8 cellular contexts compared by ENCODE assay signal in genomic region chr11:65426839-65427690, GRCh38. TPM values are rescaled to one million over a fixed set of nuclear protein-coding genes. Genes with fewer than 3 reads are reported as not detected.
DNase-seq lines count a peak whose midpoint lies in the region; ATAC-seq, FAIRE-seq and TF ChIP-seq lines count a peak whose summit lies in the region.

No MANE protein-coding gene starts in this region.

- H3K36me3 Mint-ChIP-seq in IgD-negative memory B cell = peaks cover 9% of the 10 kb centered on the region

- intact Hi-C loops in pancreas (cut with DNase I) = no loop called here

- H3K27ac ChIP-seq in C4-2B (peak overlapping the region; percentile 63), pancreas (peak overlapping the region; percentile 98 to 99 (median 99))

- H3K4me3 ChIP-seq in pancreas = peak overlapping the region in 3 of 4 donors; percentile 74 to 93 (median 81)

- peaks cover 0 to 43% (median 14%) of the 10 kb centered on the region in 3 donors for H3K4me1 ChIP-seq in pancreas

- H3K9me3 ChIP-seq in pancreas = no peaks in the 10 kb centered on the region

- peak overlapping the region; percentile 95 to 100 (median 98) for H3K27ac Mint-ChIP-seq in IgD-negative memory B cell

- H3K36me3 ChIP-seq in pancreas = peaks cover 0 to 37% (median 0%) of the 10 kb centered on the region in 3 donors

- peak overlapping the region; percentile 86 to 98 (median 96) for H3K4me3 Mint-ChIP-seq in IgD-negative memory B cell

- peaks cover under 1% of the 10 kb centered on the region for H3K27me3 Mint-ChIP-seq in IgD-negative memory B cell

- peak; percentile 82 for DNase-seq in activated CD8-positive, alpha-beta memory T cell treated with anti-CD3 and anti-CD28 coated beads, Interleukin-2, amount 50 U/mL, for 48 hours
- DNase-seq in fibroblast of peridontal ligament (ENCODE audit: extremely low read depth) (peak; percentile 81), pancreas (peak; percentile 66 to 83 (median 73)), NCI-H2196 (lab: John Stamatoyannopoulos, UW; ENCODE audit: unreplicated experiment) (no peak), iPS-NIHi11 (ENCODE audit: low spot score) (no peak), NCI-H2029 treated with DMSO at 0.1 percent for 48 hours (lab: John Stamatoyannopoulos, UW) (no peak)

- H3K4me1 Mint-ChIP-seq in IgD-negative memory B cell = peaks cover 49 to 59% (median 59%) of the 10 kb centered on the region in 3 donors

- no peaks in the 10 kb centered on the region for H3K9me3 Mint-ChIP-seq in IgD-negative memory B cell

- TF ChIP-seq CTCF in C4-2B (conservative IDR thresholded peaks at IDR 0.05) (no peak), pancreas (IDR thresholded peaks at IDR 0.05) (no peak)

- 13 to 15% methylated on average over 10 of the region's 10 CpGs for WGBS in pancreas, 2 donors

- no peaks in the 10 kb centered on the region for H3K27me3 ChIP-seq in pancreas

- ATAC-seq in pancreas = peak; percentile 1 to 5 (median 4)

- no peak for FAIRE-seq in pancreas (lab: Jason Lieb, UNC)

RNA-seq across cellular contexts. Expression of gene NEAT1, which starts 4.5 kb away (rescaled TPM):
- 1.2 TPM for polyA plus RNA-seq in IgD-negative memory B cell
- total RNA-seq in pancreas = 1,000 to 10,000 TPM in 1 of 6 donors, 100 to 1,000 TPM in 5; 295 to 1,475 (median 528) TPM
- 1,000 to 10,000 TPM; 1,390 to 2,770 TPM for polyA plus RNA-seq in pancreas

RNA-seq across cellular contexts. Expression of gene FRMD8, which starts 40.6 kb away (rescaled TPM):
- 54.2 TPM for polyA plus RNA-seq in IgD-negative memory B cell
- total RNA-seq in pancreas = 10 to 100 TPM; 15.4 to 28.9 (median 18.8) TPM
- polyA plus RNA-seq in pancreas = 10 to 100 TPM; 15.0 to 15.7 TPM

RNA-seq across cellular contexts. Expression of gene SLC25A45, which starts 44.6 kb away (rescaled TPM):
- polyA plus RNA-seq in IgD-negative memory B cell = 17.8 TPM
- 10 to 100 TPM; 16.2 to 53.4 (median 26.3) TPM for total RNA-seq in pancreas
- polyA plus RNA-seq in pancreas = 10 to 100 TPM; 38.0 to 58.2 TPM

Comparison
In these comparisons a context has a peak if more than half of its experiments do, and no peak if none do; other contexts are left out.
1. DNase-seq: peak in activated CD8-positive, alpha-beta memory T cell treated with anti-CD3 and anti-CD28 coated beads, Interleukin-2, amount 50 U/mL, for 48 hours (single experiment), fibroblast of peridontal ligament (single experiment) and pancreas (6 of 6); none in NCI-H2196 (single experiment), iPS-NIHi11 (single experiment) and NCI-H2029 treated with DMSO at 0.1 percent for 48 hours (single experiment).
2. RNA of gene NEAT1, which starts 4.5 kb away (polyA plus RNA-seq): 1,390 to 2,770 TPM in pancreas; 1.2 TPM in IgD-negative memory B cell (single experiment); every median in the first group is over 100 times any median in the second.